Comparison of ENCODE assay signal across 19 cellular contexts in genomic region chr17:31167111-31167510, GRCh38.
A peak's percentile ranks its signal among the peaks of the same experiment; 100 is the strongest.
DNase-seq lines count a peak whose midpoint lies in the region; ATAC-seq and TF ChIP-seq lines count a peak whose summit lies in the region.
"Had no signal": no experiment of that assay in that cellular context is flagged by ENCODE, and none has a peak within 500 bp of the region (broad histone marks: within the 10 kb centered on the region; RNA-seq: fewer than 3 reads in every experiment).

No MANE protein-coding gene starts in this region.

- ATAC-seq in Right ventricle myocardium inferior (peak; percentile 70), heart right ventricle (peak in 7 of 8 donors; percentile 42 to 90 (median 80))
- ATAC-seq: A549, HCT116 had no signal

- WGBS in heart right ventricle, 2 donors: 45 to 62% methylated on average over 3 of the region's 3 CpGs

- H3K27ac ChIP-seq in right atrium auricular region: peak overlapping the region in 1 of 2 donors; percentile 67
- H3K27ac ChIP-seq in heart right ventricle: peak overlapping the region in 6 of 10 donors; percentile 46 to 64 (median 54)
- H3K27ac ChIP-seq: 22Rv1, A549, C4-2B, GM23248 had no signal

- TF ChIP-seq CTCF in right atrium auricular region (IDR thresholded peaks at IDR 0.05): no peak
- TF ChIP-seq CTCF in heart right ventricle (IDR thresholded peaks at IDR 0.05): no peak

- no peaks in the 10 kb centered on the region for H3K27me3 ChIP-seq in right atrium auricular region
- no peaks in the 10 kb centered on the region for H3K27me3 ChIP-seq in heart right ventricle

- H3K9me3 ChIP-seq in right atrium auricular region (no peaks in the 10 kb centered on the region), heart right ventricle (no peaks in the 10 kb centered on the region)
- H3K9me3 ChIP-seq: A549, Caco-2 had no signal

- DNase-seq in Right ventricle myocardium inferior (ENCODE audit: missing footprints) (no peak), right atrium auricular region (ENCODE audit: low spot score) (no peak), heart right ventricle (no peak), myocyte (ENCODE audit: low read depth) (peak; percentile 53), posterior vena cava (ENCODE audit: low spot score) (no peak), SHP77 (lab: John Stamatoyannopoulos, UW) (no peak), NCI-H1417 treated with DMSO at 0.1 percent for 48 hours (lab: John Stamatoyannopoulos, UW) (no peak)
- DNase-seq: AML-193; Caco-2; CD4-positive, alpha-beta T cell; DMS153; DMS79; GDM1; GM23248; HFFc6 had no signal

- H3K4me1 ChIP-seq in right atrium auricular region: no peaks in the 10 kb centered on the region
- peaks cover 0 to 4% (median 0%) of the 10 kb centered on the region in 9 donors for H3K4me1 ChIP-seq in heart right ventricle
- H3K4me1 ChIP-seq: A549, Caco-2 had no signal

- H3K4me3 ChIP-seq in right atrium auricular region: no peak overlapping the region
- H3K4me3 ChIP-seq in heart right ventricle: no peak overlapping the region
- H3K4me3 ChIP-seq: A549, GM23248 had no signal

- H3K36me3 ChIP-seq in right atrium auricular region (peaks cover 18% of the 10 kb centered on the region), heart right ventricle (peaks cover 0 to 56% (median 16%) of the 10 kb centered on the region in 9 donors)

- intact Hi-C loops in Right ventricle myocardium inferior (cut with DNase I): loop anchor here (5.0 kb wide), 1 partner anchor 35 kb away; no protein-coding TSS in a partner anchor
- intact Hi-C loops in heart right ventricle (cut with DNase I): loop anchor here in 1 of 10 donors (5.0 kb wide), 1 partner anchor 55 kb away; no protein-coding TSS in a partner anchor
- intact Hi-C loops in posterior vena cava (cut with DNase I): no loop called here
